ENCODE assay signal across 14 cellular contexts in genomic region chr2:222594679-222595078, GRCh38.
DNase-seq lines count a peak whose midpoint lies in the region; TF ChIP-seq lines count a peak whose summit lies in the region.
"Had no signal": no experiment of that assay in that cellular context is flagged by ENCODE, and none has a peak within 500 bp of the region (broad histone marks: within the 10 kb centered on the region; RNA-seq: fewer than 3 reads in every experiment).

No MANE protein-coding gene starts in this region.

- no peaks in the 10 kb centered on the region for H3K27me3 ChIP-seq in BJ (ENCODE audit: control insufficient read depth, insufficient read depth, low read length)
- H3K27me3 ChIP-seq in fibroblast of lung (ENCODE audit: control insufficient read depth, insufficient read depth, low read length) = no peaks in the 10 kb centered on the region
- H3K27me3 ChIP-seq in osteoblast (ENCODE audit: insufficient read depth, low read length) = no peaks in the 10 kb centered on the region
- no peaks in the 10 kb centered on the region for H3K27me3 ChIP-seq in SJCRH30
- H3K27me3 ChIP-seq: heart left ventricle, tibial nerve had no signal

- H4K20me1 ChIP-seq in fibroblast of lung (ENCODE audit: control insufficient read depth, extremely low read depth, insufficient read depth, low read length) = no peaks in the 10 kb centered on the region
- H4K20me1 ChIP-seq in osteoblast (ENCODE audit: insufficient read depth, low read length) = no peaks in the 10 kb centered on the region

- POLR2A ChIA-PET in BJ (lab: Charles Lee) = no interaction called here

- H3K4me3 ChIP-seq in BJ (ENCODE audit: low read depth, low read length) = no peak overlapping the region
- H3K4me3 ChIP-seq in fibroblast of lung (replicated peaks in 1 of 4; ENCODE audit: control extremely low read depth in 1 of 4, insufficient read depth in 1 of 4, low read depth in 3 of 4, low read length in 4 of 4) = no peak overlapping the region
- no peak overlapping the region for H3K4me3 ChIP-seq in osteoblast (ENCODE audit: insufficient read depth, low read length)
- no peak overlapping the region for H3K4me3 ChIP-seq in SJCRH30
- H3K4me3 ChIP-seq: heart left ventricle, tibial nerve had no signal

- H3K79me2 ChIP-seq in fibroblast of lung (ENCODE audit: control insufficient read depth, insufficient read depth, low read length) (no peaks in the 10 kb centered on the region), osteoblast (ENCODE audit: insufficient read depth, low read length) (peaks cover 4% of the 10 kb centered on the region)

- H3K4me2 ChIP-seq in fibroblast of lung (ENCODE audit: extremely low read depth, insufficient read depth, low read length) = no peak overlapping the region
- H3K4me2 ChIP-seq in osteoblast (ENCODE audit: insufficient read depth, low read length) = no peak overlapping the region

- CTCF ChIA-PET in BJ (lab: Yijun Ruan, JAX) = interaction anchor here (1.0 to 1.5 kb wide), 3 partner anchors 9 to 33 kb away, joined by 3 to 5 read pairs (median 4); no protein-coding TSS in a partner anchor

- H2AFZ ChIP-seq in fibroblast of lung (ENCODE audit: low read length) = no peak overlapping the region
- no peak overlapping the region for H2AFZ ChIP-seq in osteoblast (ENCODE audit: low read length)

- H3K4me1 ChIP-seq in fibroblast of lung (ENCODE audit: control insufficient read depth, extremely low read depth, insufficient read depth, low read length) (peaks cover 2% of the 10 kb centered on the region), osteoblast (ENCODE audit: insufficient read depth, low read length) (peaks cover 16% of the 10 kb centered on the region), SJCRH30 (no peaks in the 10 kb centered on the region)

- H3K9ac ChIP-seq in fibroblast of lung (ENCODE audit: insufficient read depth, low read length) = no peak overlapping the region

- DNase-seq in BJ (ENCODE audit: low read depth) = peak; percentile 30
- DNase-seq in RKO (ENCODE audit: low spot score) = peak; percentile 39
- peak; percentile 61 to 81 for DNase-seq in fibroblast of lung (ENCODE audit: low read depth in 2 of 2)
- peak; percentile 34 for DNase-seq in osteoblast (ENCODE audit: insufficient read length, low spot score, missing footprints)
- no peak for DNase-seq in globus pallidus (ENCODE audit: low spot score)
- DNase-seq in DMS 273 treated with DMSO at 0.1 percent for 48 hours (lab: John Stamatoyannopoulos, UW) = no peak
- no peak for DNase-seq in SJCRH30
- DNase-seq in amygdala (lab: John Stamatoyannopoulos, UW) = no peak
- DNase-seq: activated T-cell treated with anti-CD3 and anti-CD28 coated beads, Interleukin-2, amount 50 U/mL, for 4 hours; CD4-positive, alpha-beta memory T cell; central memory CD4-positive, alpha-beta T cell; heart left ventricle; WERI-Rb-1 had no signal

- H3K27ac ChIP-seq in fibroblast of lung (ENCODE audit: insufficient read depth, low read length) (no peak overlapping the region), osteoblast (ENCODE audit: low read depth, low read length) (no peak overlapping the region), SJCRH30 (no peak overlapping the region)
- H3K27ac ChIP-seq: heart left ventricle, tibial nerve, WERI-Rb-1 had no signal

- TF ChIP-seq CTCF in BJ (IDR thresholded peaks at IDR 0.05; ENCODE audit: insufficient read depth, low read depth, low read length) = no peak
- no peak for TF ChIP-seq CTCF in fibroblast of lung (conservative IDR thresholded peaks at IDR 0.05 in 1 of 2, IDR thresholded peaks at IDR 0.05 in 1 of 2; ENCODE audit: low read depth in 1 of 2, low read length in 2 of 2)
- TF ChIP-seq CTCF in osteoblast (IDR thresholded peaks at IDR 0.05; ENCODE audit: extremely low read depth, low read depth, low read length) = no peak

- no peaks in the 10 kb centered on the region for H3K9me3 ChIP-seq in fibroblast of lung (ENCODE audit: control insufficient read depth, insufficient read depth, low read depth, low read length)
- no peaks in the 10 kb centered on the region for H3K9me3 ChIP-seq in osteoblast (ENCODE audit: low read depth, low read length)
- peaks cover 4% of the 10 kb centered on the region; the same call in 1 of the 2 replicates for H3K9me3 ChIP-seq in SJCRH30 (replicated peaks)
- H3K9me3 ChIP-seq: heart left ventricle, tibial nerve had no signal

- H3K36me3 ChIP-seq in BJ (ENCODE audit: control insufficient read depth, insufficient read depth, low read length) (no peaks in the 10 kb centered on the region; the same call in 1 of the 2 replicates), fibroblast of lung (ENCODE audit: control insufficient read depth, insufficient read depth, low read length) (peaks cover 7% of the 10 kb centered on the region), osteoblast (ENCODE audit: insufficient read depth, low read length) (peaks cover 23% of the 10 kb centered on the region), SJCRH30 (peaks cover 67% of the 10 kb centered on the region)
- H3K36me3 ChIP-seq: WERI-Rb-1 had no signal

Comparison
In these comparisons a context has a peak if more than half of its experiments do, and no peak if none do; other contexts are left out.
1. DNase-seq: peak in BJ (single experiment), RKO (single experiment), fibroblast of lung (2 of 2) and osteoblast (single experiment); none in globus pallidus (single experiment), DMS 273 treated with DMSO at 0.1 percent for 48 hours (single experiment), SJCRH30 (0 of 2) and amygdala (0 of 56).